Comparison of ENCODE assay signal across 8 cellular contexts in the genomic region with DNA sequence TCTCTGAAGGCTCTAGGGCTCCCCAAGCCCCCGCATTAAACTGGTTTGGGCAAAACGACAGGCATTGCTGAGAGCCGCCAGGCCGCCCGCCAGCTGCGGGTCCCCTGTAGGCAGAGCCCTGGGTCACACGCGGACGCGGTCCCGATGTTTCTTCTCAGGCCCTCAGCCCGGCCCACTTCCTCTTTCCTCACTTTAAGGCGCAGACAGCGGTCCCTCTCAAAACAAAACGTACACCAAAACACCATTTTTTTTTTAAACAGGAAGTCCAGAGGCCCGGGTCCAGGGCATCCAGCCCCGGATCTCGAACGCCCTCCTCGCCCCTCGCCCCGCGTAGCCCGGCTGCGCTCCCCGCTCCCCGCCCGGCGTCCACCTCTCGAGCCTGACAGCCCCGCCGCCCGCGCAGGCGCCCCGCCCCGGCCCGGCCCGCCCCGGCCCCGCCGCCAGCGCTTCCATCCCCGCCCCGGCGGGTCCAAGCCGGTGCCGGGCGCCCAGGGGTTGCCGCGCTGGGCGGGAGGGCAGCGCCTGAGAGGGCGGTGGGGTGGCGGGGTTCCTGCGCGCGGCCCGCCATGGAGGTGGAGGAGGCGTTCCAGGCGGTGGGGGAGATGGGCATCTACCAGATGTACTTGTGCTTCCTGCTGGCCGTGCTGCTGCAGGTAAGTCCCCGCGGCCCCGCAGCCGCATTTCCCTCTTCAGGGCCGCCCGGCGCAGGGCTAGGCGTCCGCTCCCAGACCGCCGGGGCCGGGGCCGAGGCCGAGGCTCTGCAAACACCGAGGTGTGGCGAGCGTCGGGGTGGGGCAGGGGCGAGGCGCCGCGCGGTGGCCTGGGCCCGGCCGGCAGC. TPM values are rescaled to one million over a fixed set of nuclear protein-coding genes. Genes with fewer than 3 reads are reported as not detected.
DNase-seq lines count a peak whose midpoint lies in the region; ATAC-seq and TF ChIP-seq lines count a peak whose summit lies in the region.

Gene SLC22A15 (plus strand): TSS at position 452 of the 838 bp plus-strand sequence. CDS start 115 bp downstream, at position 567.

- TF ChIP-seq POLR2A in vagina (IDR thresholded peaks at IDR 0.05) = no peak

- intact Hi-C loops in vagina (cut with DNase I) = no loop called here

- H3K27ac ChIP-seq in OCI-LY3 (ENCODE audit: low read length) (no peak within 1 kb of the TSS), vagina (peak within 1 kb of the TSS; percentile 81)

- H3K79me2 ChIP-seq in OCI-LY3 (ENCODE audit: low read length) = no peaks in the 10 kb centered on the region

- H3K27me3 ChIP-seq in OCI-LY3 (ENCODE audit: low read depth, low read length) (no peaks in the 10 kb centered on the region; the same call in 1 of the 2 replicates), neuron (ENCODE audit: insufficient read depth, low read length) (peaks cover 21% of the 10 kb centered on the region), vagina (no peaks in the 10 kb centered on the region)

- H3K36me3 ChIP-seq in OCI-LY3 (replicated peaks; ENCODE audit: low read depth, low read length) (no peaks in the 10 kb centered on the region), neuron (ENCODE audit: insufficient read depth, low read length) (no peaks in the 10 kb centered on the region), vagina (no peaks in the 10 kb centered on the region)

- H3K4me2 ChIP-seq in OCI-LY3 (ENCODE audit: low read length) = peak within 1 kb of the TSS; percentile 77

- H3K4me1 ChIP-seq in OCI-LY3 (ENCODE audit: low read length) = 0 out of 2 replicates have a peak, but pooled peaks cover 5% of the 10 kb centered on the region
- H3K4me1 ChIP-seq in neuron (ENCODE audit: insufficient read depth, low read length) = no peaks in the 10 kb centered on the region
- peaks cover 15% of the 10 kb centered on the region for H3K4me1 ChIP-seq in vagina

- DNase-seq in CD1c-positive myeloid dendritic cell (ENCODE audit: extremely low spot score) (peak; percentile 89), globus pallidus (ENCODE audit: low spot score) (peak; percentile 68), vagina (ENCODE audit: extremely low spot score in 2 of 2) (no peak)
- peak; percentile 17 for DNase-seq in activated naive CD4-positive, alpha-beta T cell treated with anti-CD3 and anti-CD28 coated beads, Interleukin-2, amount 50 U/mL, for 16 hours

- H3K4me3 ChIP-seq in OCI-LY3 (ENCODE audit: low read length) (peak within 1 kb of the TSS; percentile 82), neuron (ENCODE audit: low read length) (peak within 1 kb of the TSS; percentile 44), vagina (peak within 1 kb of the TSS; percentile 60 to 70)

- peak within 1 kb of the TSS; percentile 63 for H3K9ac ChIP-seq in OCI-LY3 (ENCODE audit: low read length)

- H2AFZ ChIP-seq in OCI-LY3 (ENCODE audit: low read depth, low read length) (peak within 1 kb of the TSS; percentile 76), neuron (ENCODE audit: low read depth, low read length) (no peak within 1 kb of the TSS)

- peak; percentile 91 for ATAC-seq in GM19035 (IDR thresholded peaks at IDR 0.05; ENCODE audit: unreplicated experiment)
- ATAC-seq in HG03135 (IDR thresholded peaks at IDR 0.05; ENCODE audit: unreplicated experiment) = peak; percentile 92

- H3K9me3 ChIP-seq in OCI-LY3 (ENCODE audit: insufficient read depth, low read length) (no peaks in the 10 kb centered on the region), neuron (ENCODE audit: low read length) (no peaks in the 10 kb centered on the region), vagina (no peaks in the 10 kb centered on the region)

- H4K20me1 ChIP-seq in OCI-LY3 (ENCODE audit: insufficient read depth, low read length) = no peaks in the 10 kb centered on the region

- no peak for TF ChIP-seq CTCF in OCI-LY3 (IDR thresholded peaks at IDR 0.05; ENCODE audit: low read depth, low read length)
- TF ChIP-seq CTCF in vagina (IDR thresholded peaks at IDR 0.05) = no peak

RNA-seq across cellular contexts. Expression of gene SLC22A15, which starts in this region (rescaled TPM):
- total RNA-seq in vagina = 9.8 TPM

Comparison
In these comparisons a context has a peak if more than half of its experiments do, and no peak if none do; other contexts are left out.
1. DNase-seq: peak in CD1c-positive myeloid dendritic cell (single experiment), activated naive CD4-positive, alpha-beta T cell treated with anti-CD3 and anti-CD28 coated beads, Interleukin-2, amount 50 U/mL, for 16 hours (single experiment) and globus pallidus (single experiment); none in vagina (0 of 2).
2. Peak in every context shown above with its lines, with median percentiles within 50 percentile points of each other: H3K4me3 ChIP-seq.